11 cellular contexts compared by ENCODE assay signal in genomic region chr15:66772967-66773873, GRCh38.
DNase-seq lines count a peak whose midpoint lies in the region; ATAC-seq, FAIRE-seq and TF ChIP-seq lines count a peak whose summit lies in the region.
"Had no signal": no experiment of that assay in that cellular context is flagged by ENCODE, and none has a peak within 500 bp of the region (broad histone marks: within the 10 kb centered on the region; RNA-seq: fewer than 3 reads in every experiment).

No MANE protein-coding gene starts in this region.

- H4K8ac ChIP-seq in H9 (replicated peaks; ENCODE audit: insufficient read length, low read depth, low read length): no peak overlapping the region

- H3K14ac ChIP-seq in H9 (ENCODE audit: insufficient read depth, low read length): 0 out of 2 replicates have a peak overlapping the region, but pooled peaks have one; percentile 6

- peak; percentile 14; the same call in 2 of the 3 replicates for ATAC-seq in K562
- ATAC-seq in sciatic nerve: peak; percentile 41
- no peak for ATAC-seq in activated T-cell treated with anti-CD3 and anti-CD28 coated beads, Interleukin-2, amount 50 U/mL, for 72 hours (replicated peaks in 1 of 2)

- H2AFZ ChIP-seq in H9 (ENCODE audit: low read length): no peak overlapping the region
- no peak overlapping the region for H2AFZ ChIP-seq in K562 (ENCODE audit: low read depth, low read length)

- H4K91ac ChIP-seq in H9 (ENCODE audit: insufficient read length, low read depth, low read length): no peak overlapping the region

- POLR2A ChIA-PET in K562 (lab: Yijun Ruan, JAX) (interaction anchor here (0.6 to 3.6 kb wide), 5 partner anchors 10 to 73 kb away, joined by 3 to 21 read pairs (median 4); no protein-coding TSS in a partner anchor), GM10248 (lab: Yijun Ruan, JAX) (no interaction called here)

- H4K20me1 ChIP-seq in H9 (ENCODE audit: control insufficient read depth, insufficient read depth, insufficient read length) (no peaks in the 10 kb centered on the region), K562 (replicated peaks; ENCODE audit: control insufficient read depth, insufficient read depth, low read length) (peaks cover 23% of the 10 kb centered on the region; the same call in 1 of the 2 replicates)

- no CpG with 5 or more reads among the region's 16 CpGs for WGBS in H9 (ENCODE audit: extremely low coverage, insufficient read length, low lambda C conversion rate)
- WGBS in K562 (ENCODE audit: insufficient coverage, low coverage, missing lambda C conversion rate): 47% methylated on average over 13 of the region's 16 CpGs

- BruUV-seq in K562 (replicated peaks; lab: Mats Ljungman, UMichigan): no TSS peak

- no peak overlapping the region for H3K9ac ChIP-seq in H9 (ENCODE audit: extremely low read depth, insufficient read length, low read length)
- peak overlapping the region in 1 of 2 experiments; percentile 73; a peak in 1 of 4 replicates for H3K9ac ChIP-seq in K562 (ENCODE audit: insufficient read depth in 1 of 2, low read depth in 2 of 2, low read length in 2 of 2)

- no peaks in the 10 kb centered on the region for H3K36me3 Mint-ChIP-seq in H9 (ENCODE audit: insufficient read depth in 1 of 3, low read depth in 3 of 3)
- no peaks in the 10 kb centered on the region for H3K36me3 Mint-ChIP-seq in activated T-cell treated with anti-CD3 and anti-CD28 coated beads, Interleukin-2, amount 50 U/mL, for 72 hours (ENCODE audit: insufficient read depth in 2 of 2)

- no peak overlapping the region for H3K23ac ChIP-seq in H9 (ENCODE audit: insufficient read length, low read depth, low read length)

- H3K4me3 ChIP-seq in K562: no peak overlapping the region

- FAIRE-seq in K562 (lab: Jason Lieb, UNC): peak; percentile 76

- H3K4me1 Mint-ChIP-seq in H9: peaks cover 51 to 65% of the 10 kb centered on the region in 2 experiments
- no peaks in the 10 kb centered on the region for H3K4me1 Mint-ChIP-seq in activated T-cell treated with anti-CD3 and anti-CD28 coated beads, Interleukin-2, amount 50 U/mL, for 72 hours (ENCODE audit: low read depth)

- H3K9me3 ChIP-seq in H9 (ENCODE audit: control insufficient read depth, low read depth, low read length): no peaks in the 10 kb centered on the region
- H3K9me3 ChIP-seq in K562 (replicated peaks; ENCODE audit: control insufficient read depth, insufficient read depth, low read depth, low read length): no peaks in the 10 kb centered on the region

- H3K27ac ChIP-seq in H9 (ENCODE audit: insufficient read length, low read depth, low read length): no peak overlapping the region
- no peak overlapping the region for H3K27ac ChIP-seq in K562 (ENCODE audit: extremely low read depth, low read depth, low read length)

- H3K4me1 ChIP-seq in H9 (ENCODE audit: insufficient read depth, low read length) (peaks cover 5% of the 10 kb centered on the region; the same call in 1 of the 2 replicates), K562 (replicated peaks in 1 of 2; ENCODE audit: control insufficient read depth in 2 of 2, insufficient read depth in 2 of 2, low read length in 2 of 2) (peaks cover 15 to 18% of the 10 kb centered on the region in 2 experiments)

- H3K18ac ChIP-seq in H9 (ENCODE audit: insufficient read length, low read depth, low read length): no peak overlapping the region

- no peak overlapping the region for H2BK120ac ChIP-seq in H9 (ENCODE audit: low read depth, low read length, poor library complexity, severe bottlenecking)

- intact Hi-C loops in K562 (cut with micrococcal nuclease): loop anchor here (5.0 kb wide), 3 partner anchors 66 to 151 kb away; no protein-coding TSS in a partner anchor
- intact Hi-C loops in sciatic nerve (cut with DNase I): loop anchor here (5.0 kb wide), 2 partner anchors 71 to 171 kb away; partner anchors contain the start of gene SMAD6

- no peak for TF ChIP-seq POLR2A in K562 (conservative IDR thresholded peaks at IDR 0.05)

- H3K27me3 Mint-ChIP-seq in H9 (ENCODE audit: low read depth): no peaks in the 10 kb centered on the region
- H3K27me3 Mint-ChIP-seq in activated T-cell treated with anti-CD3 and anti-CD28 coated beads, Interleukin-2, amount 50 U/mL, for 72 hours (ENCODE audit: low read depth): no peaks in the 10 kb centered on the region

- no peak overlapping the region for H2BK12ac ChIP-seq in H9 (ENCODE audit: insufficient read length, low read depth, low read length)

- no peaks in the 10 kb centered on the region for H3K9me3 Mint-ChIP-seq in H9
- no peaks in the 10 kb centered on the region for H3K9me3 Mint-ChIP-seq in activated T-cell treated with anti-CD3 and anti-CD28 coated beads, Interleukin-2, amount 50 U/mL, for 72 hours
- H3K9me3 Mint-ChIP-seq: T-helper 2 cell treated with Interferon-gamma antibody and Interleukin-4, amounts not matched to agents 5 μg/mL and 100 μg/mL, for 36 hours had no signal

- H2BK5ac ChIP-seq in H9 (ENCODE audit: insufficient read length, low read length): no peak overlapping the region

- H4K5ac ChIP-seq in H9 (ENCODE audit: insufficient read length, low read depth, low read length): no peak overlapping the region

- no peak overlapping the region; a peak in 2 of 5 replicates for H3K4me3 Mint-ChIP-seq in H9
- H3K4me3 Mint-ChIP-seq in activated T-cell treated with anti-CD3 and anti-CD28 coated beads, Interleukin-2, amount 50 U/mL, for 72 hours: no peak overlapping the region
- H3K4me3 Mint-ChIP-seq: T-helper 2 cell treated with Interferon-gamma antibody and Interleukin-4, amounts not matched to agents 5 μg/mL and 100 μg/mL, for 36 hours had no signal

- H3K27me3 ChIP-seq in H9 (ENCODE audit: insufficient read depth, low read length) (no peaks in the 10 kb centered on the region), K562 (ENCODE audit: control insufficient read depth in 2 of 2, insufficient read depth in 2 of 2, low read length in 2 of 2) (no peaks in the 10 kb centered on the region)

- TF ChIP-seq EP300 in K562 (IDR thresholded peaks at IDR 0.05; ENCODE audit: low read length): no peak

- no peaks in the 10 kb centered on the region for H3K23me2 ChIP-seq in H9 (ENCODE audit: insufficient read length, low read depth, low read length, poor library complexity, severe bottlenecking)

- no peak for TF ChIP-seq RAD21 in K562 (CRISPR knock-in tag; conservative IDR thresholded peaks at IDR 0.05 in 1 of 2, IDR thresholded peaks at IDR 0.05 in 1 of 2)

- H3K4me2 ChIP-seq in H9 (ENCODE audit: insufficient read depth, insufficient read length, low read length): no peak overlapping the region
- no peak overlapping the region for H3K4me2 ChIP-seq in K562 (ENCODE audit: insufficient read depth, low read length)

- DNase-seq in H9: no peak
- peak in 1 of 4 experiments; percentile 26 for DNase-seq in K562 (ENCODE audit: extremely low read depth in 1 of 4, low spot score in 3 of 4)
- DNase-seq in iPS-NIHi7 (ENCODE audit: extremely low spot score): peak; percentile 38
- DNase-seq in sciatic nerve (ENCODE audit: low spot score): no peak
- DNase-seq in activated T-cell treated with anti-CD3 and anti-CD28 coated beads, Interleukin-2, amount 50 U/mL, for 72 hours: no peak
- DNase-seq in NCI-H1417 (lab: John Stamatoyannopoulos, UW): no peak
- no peak for DNase-seq in GM10248 (ENCODE audit: extremely low spot score)
- no peak for DNase-seq in NCI-H2227 (lab: John Stamatoyannopoulos, UW; ENCODE audit: unreplicated experiment)
- DNase-seq: activated naive CD4-positive, alpha-beta T cell treated with anti-CD3 and anti-CD28 coated beads, Interleukin-2, amount 50 U/mL, for 16 hours; NCI-H2081 treated with DMSO at 0.1 percent for 48 hours had no signal

- CTCF ChIA-PET in K562 (lab: Yijun Ruan, JAX; ENCODE audit: low intra/inter-chr PET ratio): interaction anchor here (0.8 to 3.7 kb wide), 6 partner anchors 79 to 171 kb away, joined by 3 to 37 read pairs (median 16); no protein-coding TSS in a partner anchor
- CTCF ChIA-PET in GM10248 (lab: Yijun Ruan, JAX): interaction anchor here (0.9 to 5.4 kb wide), 4 partner anchors 27 to 169 kb away, joined by 3 to 36 read pairs (median 15); no protein-coding TSS in a partner anchor

- H3K9me1 ChIP-seq in K562 (ENCODE audit: control insufficient read depth, insufficient read depth, low read length): no peaks in the 10 kb centered on the region

- TF ChIP-seq CTCF in H9 (conservative IDR thresholded peaks at IDR 0.05): no peak
- TF ChIP-seq CTCF in K562 (IDR thresholded peaks at IDR 0.05 in 2 of 3, conservative IDR thresholded peaks at IDR 0.05 in 1 of 3; ENCODE audit: insufficient read depth in 2 of 3, low read depth in 1 of 3, low read length in 3 of 3): no peak
- no peak for TF ChIP-seq CTCF in GM10248 (IDR thresholded peaks at IDR 0.05; ENCODE audit: control extremely low read depth, extremely low read depth, low read depth, missing control alignments)

- peak overlapping the region; percentile 77 to 92 (median 84); a peak in 4 of 7 replicates for H3K27ac Mint-ChIP-seq in H9
- no peak overlapping the region for H3K27ac Mint-ChIP-seq in activated T-cell treated with anti-CD3 and anti-CD28 coated beads, Interleukin-2, amount 50 U/mL, for 72 hours
- H3K27ac Mint-ChIP-seq: T-helper 2 cell treated with Interferon-gamma antibody and Interleukin-4, amounts not matched to agents 5 μg/mL and 100 μg/mL, for 36 hours had no signal

- H3K79me1 ChIP-seq in H9 (ENCODE audit: insufficient read depth, low read depth, low read length, poor library complexity, severe bottlenecking): no peaks in the 10 kb centered on the region

- H2BK20ac ChIP-seq in H9 (ENCODE audit: low read depth, low read length, poor library complexity, severe bottlenecking): no peak overlapping the region

- no peak overlapping the region for H2BK15ac ChIP-seq in H9 (ENCODE audit: low read depth, low read length)

- H2AK5ac ChIP-seq in H9 (ENCODE audit: insufficient read length, low read length): no peak overlapping the region

- no peak overlapping the region for H3K56ac ChIP-seq in H9 (ENCODE audit: insufficient read length, low read depth, low read length)

- peaks cover 8% of the 10 kb centered on the region; the same call in 1 of the 3 replicates for H3K36me3 ChIP-seq in K562 (ENCODE audit: control insufficient read depth, insufficient read depth, low read length)

- no peaks in the 10 kb centered on the region for H3K79me2 ChIP-seq in H9 (ENCODE audit: insufficient read depth, low read length)
- H3K79me2 ChIP-seq in K562 (ENCODE audit: control insufficient read depth, insufficient read depth, low read length): peaks cover 15% of the 10 kb centered on the region

- H3K4ac ChIP-seq in H9 (ENCODE audit: low read depth, low read length): no peak overlapping the region; the same call in 1 of the 2 replicates

- in situ Hi-C loops in K562 (cut with MboI): loop anchor here (10.0 kb wide), 1 partner anchor 158 kb away; no protein-coding TSS in a partner anchor

- H3T11ph ChIP-seq in H9 (ENCODE audit: low read length): no peak overlapping the region

TF ChIP-seq in K562, 482 proteins besides CTCF, POLR2A, EP300 and RAD21 (continues in another document):
- TF ChIP-seq ZNF239 (CRISPR knock-in tag; IDR thresholded peaks at IDR 0.05): no peak
- no peak for TF ChIP-seq NCOA1 (IDR thresholded peaks at IDR 0.05; ENCODE audit: low read depth)
- no peak for TF ChIP-seq RBFOX2 (IDR thresholded peaks at IDR 0.05; ENCODE audit: low read depth, low read length)
- TF ChIP-seq BRF1 (IDR thresholded peaks at IDR 0.05; ENCODE audit: borderline replicate concordance, extremely low read depth, insufficient read length): no peak
- TF ChIP-seq CBX5 (IDR thresholded peaks at IDR 0.05; ENCODE audit: borderline replicate concordance, low read depth): no peak

Comparison
In these comparisons a context has a peak if more than half of its experiments do, and no peak if none do; other contexts are left out.
1. ATAC-seq: peak in K562 (single experiment) and sciatic nerve (single experiment); none in activated T-cell treated with anti-CD3 and anti-CD28 coated beads, Interleukin-2, amount 50 U/mL, for 72 hours (0 of 2).